Comparison of ENCODE assay signal across 1 cellular context in the genomic region with DNA sequence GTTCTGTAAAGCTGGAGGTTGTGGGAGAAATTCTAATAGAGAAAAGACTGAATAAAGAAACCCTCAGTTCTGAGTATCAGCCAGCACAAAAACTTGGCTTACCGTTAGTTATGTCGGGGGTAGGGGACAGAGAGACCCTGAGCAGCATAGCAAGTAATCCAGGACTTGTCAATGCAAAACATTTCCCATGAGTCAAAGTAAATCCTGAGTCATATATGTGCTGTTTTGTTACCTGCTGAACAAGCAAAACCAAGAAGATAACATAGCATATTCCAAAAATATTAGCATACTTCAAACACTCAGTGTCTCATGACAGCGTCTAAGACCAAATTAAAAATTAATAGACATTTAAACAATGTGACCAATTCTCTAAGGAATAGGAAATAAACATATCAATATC.
TF ChIP-seq lines count a peak whose summit lies in the region.

No MANE protein-coding gene starts in this region.

TF ChIP-seq in GM23338, 12 proteins besides CTCF, POLR2A, EP300 and RAD21 (continued from another document):
- TF ChIP-seq, protein P1, sequence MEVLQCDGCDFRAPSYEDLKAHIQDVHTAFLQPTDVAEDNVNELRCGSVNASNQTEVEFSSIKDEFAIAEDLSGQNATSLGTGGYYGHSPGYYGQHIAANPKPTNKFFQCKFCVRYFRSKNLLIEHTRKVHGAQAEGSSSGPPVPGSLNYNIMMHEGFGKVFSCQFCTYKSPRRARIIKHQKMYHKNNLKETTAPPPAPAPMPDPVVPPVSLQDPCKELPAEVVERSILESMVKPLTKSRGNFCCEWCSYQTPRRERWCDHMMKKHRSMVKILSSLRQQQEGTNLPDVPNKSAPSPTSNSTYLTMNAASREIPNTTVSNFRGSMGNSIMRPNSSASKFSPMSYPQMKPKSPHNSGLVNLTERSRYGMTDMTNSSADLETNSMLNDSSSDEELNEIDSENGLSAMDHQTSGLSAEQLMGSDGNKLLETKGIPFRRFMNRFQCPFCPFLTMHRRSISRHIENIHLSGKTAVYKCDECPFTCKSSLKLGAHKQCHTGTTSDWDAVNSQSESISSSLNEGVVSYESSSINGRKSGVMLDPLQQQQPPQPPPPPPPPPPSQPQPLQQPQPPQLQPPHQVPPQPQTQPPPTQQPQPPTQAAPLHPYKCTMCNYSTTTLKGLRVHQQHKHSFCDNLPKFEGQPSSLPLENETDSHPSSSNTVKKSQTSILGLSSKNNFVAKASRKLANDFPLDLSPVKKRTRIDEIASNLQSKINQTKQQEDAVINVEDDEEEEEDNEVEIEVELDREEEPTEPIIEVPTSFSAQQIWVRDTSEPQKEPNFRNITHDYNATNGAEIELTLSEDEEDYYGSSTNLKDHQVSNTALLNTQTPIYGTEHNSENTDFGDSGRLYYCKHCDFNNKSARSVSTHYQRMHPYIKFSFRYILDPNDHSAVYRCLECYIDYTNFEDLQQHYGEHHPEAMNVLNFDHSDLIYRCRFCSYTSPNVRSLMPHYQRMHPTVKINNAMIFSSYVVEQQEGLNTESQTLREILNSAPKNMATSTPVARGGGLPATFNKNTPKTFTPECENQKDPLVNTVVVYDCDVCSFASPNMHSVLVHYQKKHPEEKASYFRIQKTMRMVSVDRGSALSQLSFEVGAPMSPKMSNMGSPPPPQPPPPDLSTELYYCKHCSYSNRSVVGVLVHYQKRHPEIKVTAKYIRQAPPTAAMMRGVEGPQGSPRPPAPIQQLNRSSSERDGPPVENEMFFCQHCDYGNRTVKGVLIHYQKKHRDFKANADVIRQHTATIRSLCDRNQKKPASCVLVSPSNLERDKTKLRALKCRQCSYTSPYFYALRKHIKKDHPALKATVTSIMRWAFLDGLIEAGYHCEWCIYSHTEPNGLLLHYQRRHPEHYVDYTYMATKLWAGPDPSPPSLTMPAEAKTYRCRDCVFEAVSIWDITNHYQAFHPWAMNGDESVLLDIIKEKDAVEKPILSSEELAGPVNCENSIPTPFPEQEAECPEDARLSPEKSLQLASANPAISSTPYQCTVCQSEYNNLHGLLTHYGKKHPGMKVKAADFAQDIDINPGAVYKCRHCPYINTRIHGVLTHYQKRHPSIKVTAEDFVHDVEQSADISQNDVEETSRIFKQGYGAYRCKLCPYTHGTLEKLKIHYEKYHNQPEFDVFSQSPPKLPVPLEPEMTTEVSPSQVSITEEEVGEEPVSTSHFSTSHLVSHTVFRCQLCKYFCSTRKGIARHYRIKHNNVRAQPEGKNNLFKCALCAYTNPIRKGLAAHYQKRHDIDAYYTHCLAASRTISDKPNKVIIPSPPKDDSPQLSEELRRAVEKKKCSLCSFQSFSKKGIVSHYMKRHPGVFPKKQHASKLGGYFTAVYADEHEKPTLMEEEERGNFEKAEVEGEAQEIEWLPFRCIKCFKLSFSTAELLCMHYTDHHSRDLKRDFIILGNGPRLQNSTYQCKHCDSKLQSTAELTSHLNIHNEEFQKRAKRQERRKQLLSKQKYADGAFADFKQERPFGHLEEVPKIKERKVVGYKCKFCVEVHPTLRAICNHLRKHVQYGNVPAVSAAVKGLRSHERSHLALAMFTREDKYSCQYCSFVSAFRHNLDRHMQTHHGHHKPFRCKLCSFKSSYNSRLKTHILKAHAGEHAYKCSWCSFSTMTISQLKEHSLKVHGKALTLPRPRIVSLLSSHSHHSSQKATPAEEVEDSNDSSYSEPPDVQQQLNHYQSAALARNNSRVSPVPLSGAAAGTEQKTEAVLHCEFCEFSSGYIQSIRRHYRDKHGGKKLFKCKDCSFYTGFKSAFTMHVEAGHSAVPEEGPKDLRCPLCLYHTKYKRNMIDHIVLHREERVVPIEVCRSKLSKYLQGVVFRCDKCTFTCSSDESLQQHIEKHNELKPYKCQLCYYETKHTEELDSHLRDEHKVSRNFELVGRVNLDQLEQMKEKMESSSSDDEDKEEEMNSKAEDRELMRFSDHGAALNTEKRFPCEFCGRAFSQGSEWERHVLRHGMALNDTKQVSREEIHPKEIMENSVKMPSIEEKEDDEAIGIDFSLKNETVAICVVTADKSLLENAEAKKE (CRISPR knock-in tag; IDR thresholded peaks at IDR 0.05) = no peak
- no peak for TF ChIP-seq NANOG (IDR thresholded peaks at IDR 0.05; ENCODE audit: borderline replicate concordance)
- TF ChIP-seq JUNB (IDR thresholded peaks at IDR 0.05; ENCODE audit: unreplicated experiment) = no peak
- TF ChIP-seq POLR2AphosphoS5 (IDR thresholded peaks at IDR 0.05; ENCODE audit: low read depth) = no peak
- no peak for TF ChIP-seq STAT1 (IDR thresholded peaks at IDR 0.05; ENCODE audit: unreplicated experiment)
- TF ChIP-seq, protein P2, sequence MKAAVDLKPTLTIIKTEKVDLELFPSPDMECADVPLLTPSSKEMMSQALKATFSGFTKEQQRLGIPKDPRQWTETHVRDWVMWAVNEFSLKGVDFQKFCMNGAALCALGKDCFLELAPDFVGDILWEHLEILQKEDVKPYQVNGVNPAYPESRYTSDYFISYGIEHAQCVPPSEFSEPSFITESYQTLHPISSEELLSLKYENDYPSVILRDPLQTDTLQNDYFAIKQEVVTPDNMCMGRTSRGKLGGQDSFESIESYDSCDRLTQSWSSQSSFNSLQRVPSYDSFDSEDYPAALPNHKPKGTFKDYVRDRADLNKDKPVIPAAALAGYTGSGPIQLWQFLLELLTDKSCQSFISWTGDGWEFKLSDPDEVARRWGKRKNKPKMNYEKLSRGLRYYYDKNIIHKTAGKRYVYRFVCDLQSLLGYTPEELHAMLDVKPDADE (IDR thresholded peaks at IDR 0.05) = no peak
TF ChIP-seq in GM23338: peak in this region for 0.
